ENCODE assay signal across 1 cellular context in the genomic region with DNA sequence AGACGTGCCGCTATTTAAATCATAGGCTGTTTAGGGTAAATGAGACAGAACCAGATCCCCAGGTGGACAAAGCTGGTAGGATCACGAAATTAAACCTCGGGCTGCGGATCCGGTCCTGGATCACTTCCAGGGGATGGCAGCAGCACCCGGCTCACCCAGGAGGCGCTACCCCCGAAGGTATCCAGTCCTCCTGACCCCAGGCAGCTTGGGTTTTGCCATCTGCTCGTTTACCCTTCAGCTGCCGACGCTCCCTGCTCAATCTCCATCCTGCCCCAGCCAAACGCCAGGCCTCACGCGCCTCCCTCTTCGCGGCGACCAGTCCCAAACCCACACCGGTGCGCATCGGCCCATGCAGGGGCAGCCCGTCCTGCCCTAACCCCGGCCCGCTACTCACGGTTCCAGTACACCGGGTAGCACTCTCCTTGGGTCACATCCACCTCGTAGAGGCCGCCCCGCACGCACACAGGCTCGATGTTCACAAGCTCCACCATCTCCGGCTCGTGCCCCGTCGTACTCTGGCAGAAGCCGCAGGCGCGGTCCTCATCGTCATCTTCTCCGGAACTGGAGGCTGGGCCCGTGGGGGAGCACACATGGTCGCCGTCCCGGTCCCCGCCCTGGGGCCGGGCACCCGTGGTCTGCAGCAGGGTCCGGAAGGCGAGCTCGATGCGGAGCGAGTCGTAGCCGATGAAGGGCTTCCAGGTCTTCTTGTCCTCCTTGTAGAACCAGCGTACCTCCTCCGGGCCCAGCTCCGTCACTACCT.
TF ChIP-seq lines count a peak whose summit lies in the region.

No MANE protein-coding gene starts in this region.

TF ChIP-seq in HepG2, 621 proteins besides CTCF, POLR2A, EP300 and RAD21 (continued from another document and continues in another):
- TF ChIP-seq, protein P1, sequence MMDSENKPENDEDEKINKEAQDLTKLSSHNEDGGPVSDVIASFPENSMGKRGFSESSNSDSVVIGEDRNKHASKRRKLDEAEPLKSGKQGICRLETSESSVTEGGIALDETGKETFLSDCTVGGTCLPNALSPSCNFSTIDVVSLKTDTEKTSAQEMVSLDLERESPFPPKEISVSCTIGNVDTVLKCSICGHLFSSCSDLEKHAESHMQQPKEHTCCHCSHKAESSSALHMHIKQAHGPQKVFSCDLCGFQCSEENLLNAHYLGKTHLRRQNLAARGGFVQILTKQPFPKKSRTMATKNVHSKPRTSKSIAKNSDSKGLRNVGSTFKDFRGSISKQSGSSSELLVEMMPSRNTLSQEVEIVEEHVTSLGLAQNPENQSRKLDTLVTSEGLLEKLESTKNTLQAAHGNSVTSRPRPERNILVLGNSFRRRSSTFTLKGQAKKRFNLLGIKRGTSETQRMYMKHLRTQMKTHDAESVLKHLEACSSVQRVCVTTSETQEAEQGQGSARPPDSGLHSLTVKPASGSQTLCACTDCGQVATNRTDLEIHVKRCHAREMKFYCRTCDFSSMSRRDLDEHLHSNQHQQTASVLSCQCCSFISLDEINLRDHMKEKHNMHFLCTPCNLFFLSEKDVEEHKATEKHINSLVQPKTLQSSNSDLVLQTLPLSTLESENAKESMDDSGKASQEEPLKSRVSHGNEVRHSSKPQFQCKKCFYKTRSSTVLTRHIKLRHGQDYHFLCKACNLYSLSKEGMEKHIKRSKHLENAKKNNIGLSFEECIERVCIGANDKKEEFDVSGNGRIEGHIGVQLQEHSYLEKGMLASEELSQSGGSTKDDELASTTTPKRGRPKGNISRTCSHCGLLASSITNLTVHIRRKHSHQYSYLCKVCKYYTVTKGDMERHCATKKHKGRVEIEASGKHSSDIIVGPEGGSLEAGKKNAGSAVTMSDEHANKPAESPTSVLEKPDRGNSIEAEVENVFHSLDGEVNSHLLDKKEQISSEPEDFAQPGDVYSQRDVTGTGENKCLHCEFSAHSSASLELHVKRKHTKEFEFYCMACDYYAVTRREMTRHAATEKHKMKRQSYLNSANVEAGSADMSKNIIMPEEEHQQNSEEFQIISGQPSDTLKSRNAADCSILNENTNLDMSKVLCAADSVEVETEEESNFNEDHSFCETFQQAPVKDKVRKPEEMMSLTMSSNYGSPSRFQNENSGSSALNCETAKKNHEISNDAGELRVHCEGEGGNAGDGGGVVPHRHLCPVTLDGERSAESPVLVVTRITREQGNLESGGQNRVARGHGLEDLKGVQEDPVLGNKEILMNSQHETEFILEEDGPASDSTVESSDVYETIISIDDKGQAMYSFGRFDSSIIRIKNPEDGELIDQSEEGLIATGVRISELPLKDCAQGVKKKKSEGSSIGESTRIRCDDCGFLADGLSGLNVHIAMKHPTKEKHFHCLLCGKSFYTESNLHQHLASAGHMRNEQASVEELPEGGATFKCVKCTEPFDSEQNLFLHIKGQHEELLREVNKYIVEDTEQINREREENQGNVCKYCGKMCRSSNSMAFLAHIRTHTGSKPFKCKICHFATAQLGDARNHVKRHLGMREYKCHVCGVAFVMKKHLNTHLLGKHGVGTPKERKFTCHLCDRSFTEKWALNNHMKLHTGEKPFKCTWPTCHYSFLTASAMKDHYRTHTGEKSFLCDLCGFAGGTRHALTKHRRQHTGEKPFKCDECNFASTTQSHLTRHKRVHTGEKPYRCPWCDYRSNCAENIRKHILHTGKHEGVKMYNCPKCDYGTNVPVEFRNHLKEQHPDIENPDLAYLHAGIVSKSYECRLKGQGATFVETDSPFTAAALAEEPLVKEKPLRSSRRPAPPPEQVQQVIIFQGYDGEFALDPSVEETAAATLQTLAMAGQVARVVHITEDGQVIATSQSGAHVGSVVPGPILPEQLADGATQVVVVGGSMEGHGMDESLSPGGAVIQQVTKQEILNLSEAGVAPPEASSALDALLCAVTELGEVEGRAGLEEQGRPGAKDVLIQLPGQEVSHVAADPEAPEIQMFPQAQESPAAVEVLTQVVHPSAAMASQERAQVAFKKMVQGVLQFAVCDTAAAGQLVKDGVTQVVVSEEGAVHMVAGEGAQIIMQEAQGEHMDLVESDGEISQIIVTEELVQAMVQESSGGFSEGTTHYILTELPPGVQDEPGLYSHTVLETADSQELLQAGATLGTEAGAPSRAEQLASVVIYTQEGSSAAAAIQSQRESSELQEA (CRISPR knock-in tag; IDR thresholded peaks at IDR 0.05; ENCODE audit: not compliant biosample characterization), result no peak
- TF ChIP-seq, protein P2, sequence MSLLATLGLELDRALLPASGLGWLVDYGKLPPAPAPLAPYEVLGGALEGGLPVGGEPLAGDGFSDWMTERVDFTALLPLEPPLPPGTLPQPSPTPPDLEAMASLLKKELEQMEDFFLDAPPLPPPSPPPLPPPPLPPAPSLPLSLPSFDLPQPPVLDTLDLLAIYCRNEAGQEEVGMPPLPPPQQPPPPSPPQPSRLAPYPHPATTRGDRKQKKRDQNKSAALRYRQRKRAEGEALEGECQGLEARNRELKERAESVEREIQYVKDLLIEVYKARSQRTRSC (CRISPR knock-in tag; IDR thresholded peaks at IDR 0.05; ENCODE audit: low read depth), result no peak
- TF ChIP-seq SIN3A (IDR thresholded peaks at IDR 0.05; ENCODE audit: borderline replicate concordance, low read depth, low read length) (peak; percentile 10; the same call in 1 of the 2 replicates), ZFP36L1 (CRISPR knock-in tag; IDR thresholded peaks at IDR 0.05) (no peak), ZNF34 (CRISPR knock-in tag; IDR thresholded peaks at IDR 0.05; ENCODE audit: borderline replicate concordance) (no peak), NBN (conservative IDR thresholded peaks at IDR 0.05) (no peak), NFE2L1 (CRISPR knock-in tag; IDR thresholded peaks at IDR 0.05; ENCODE audit: borderline replicate concordance) (no peak), ZNF556 (CRISPR knock-in tag; IDR thresholded peaks at IDR 0.05; ENCODE audit: borderline replicate concordance) (no peak), MTF2 (CRISPR knock-in tag; IDR thresholded peaks at IDR 0.05; ENCODE audit: borderline replicate concordance) (no peak), NFYC (CRISPR knock-in tag; IDR thresholded peaks at IDR 0.05) (no peak), SOX5 (CRISPR knock-in tag; IDR thresholded peaks at IDR 0.05; ENCODE audit: borderline replicate concordance) (no peak), KDM2A (CRISPR knock-in tag; IDR thresholded peaks at IDR 0.05; ENCODE audit: borderline replicate concordance, low read depth) (peak; percentile 36; the same call in 1 of the 2 replicates), GMEB1 (CRISPR knock-in tag; IDR thresholded peaks at IDR 0.05; ENCODE audit: borderline replicate concordance) (no peak), KIAA2018 (CRISPR knock-in tag; IDR thresholded peaks at IDR 0.05; ENCODE audit: borderline replicate concordance) (no peak), MAF1 (CRISPR knock-in tag; IDR thresholded peaks at IDR 0.05; ENCODE audit: borderline replicate concordance) (no peak)
- TF ChIP-seq, protein P3, sequence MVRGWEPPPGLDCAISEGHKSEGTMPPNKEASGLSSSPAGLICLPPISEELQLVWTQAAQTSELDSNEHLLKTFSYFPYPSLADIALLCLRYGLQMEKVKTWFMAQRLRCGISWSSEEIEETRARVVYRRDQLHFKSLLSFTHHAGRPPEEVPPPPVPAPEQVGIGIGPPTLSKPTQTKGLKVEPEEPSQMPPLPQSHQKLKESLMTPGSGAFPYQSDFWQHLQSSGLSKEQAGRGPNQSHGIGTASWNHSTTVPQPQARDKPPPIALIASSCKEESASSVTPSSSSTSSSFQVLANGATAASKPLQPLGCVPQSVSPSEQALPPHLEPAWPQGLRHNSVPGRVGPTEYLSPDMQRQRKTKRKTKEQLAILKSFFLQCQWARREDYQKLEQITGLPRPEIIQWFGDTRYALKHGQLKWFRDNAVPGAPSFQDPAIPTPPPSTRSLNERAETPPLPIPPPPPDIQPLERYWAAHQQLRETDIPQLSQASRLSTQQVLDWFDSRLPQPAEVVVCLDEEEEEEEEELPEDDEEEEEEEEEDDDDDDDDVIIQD (CRISPR knock-in tag; IDR thresholded peaks at IDR 0.05; ENCODE audit: low read depth), result no peak
- TF ChIP-seq, protein P4, sequence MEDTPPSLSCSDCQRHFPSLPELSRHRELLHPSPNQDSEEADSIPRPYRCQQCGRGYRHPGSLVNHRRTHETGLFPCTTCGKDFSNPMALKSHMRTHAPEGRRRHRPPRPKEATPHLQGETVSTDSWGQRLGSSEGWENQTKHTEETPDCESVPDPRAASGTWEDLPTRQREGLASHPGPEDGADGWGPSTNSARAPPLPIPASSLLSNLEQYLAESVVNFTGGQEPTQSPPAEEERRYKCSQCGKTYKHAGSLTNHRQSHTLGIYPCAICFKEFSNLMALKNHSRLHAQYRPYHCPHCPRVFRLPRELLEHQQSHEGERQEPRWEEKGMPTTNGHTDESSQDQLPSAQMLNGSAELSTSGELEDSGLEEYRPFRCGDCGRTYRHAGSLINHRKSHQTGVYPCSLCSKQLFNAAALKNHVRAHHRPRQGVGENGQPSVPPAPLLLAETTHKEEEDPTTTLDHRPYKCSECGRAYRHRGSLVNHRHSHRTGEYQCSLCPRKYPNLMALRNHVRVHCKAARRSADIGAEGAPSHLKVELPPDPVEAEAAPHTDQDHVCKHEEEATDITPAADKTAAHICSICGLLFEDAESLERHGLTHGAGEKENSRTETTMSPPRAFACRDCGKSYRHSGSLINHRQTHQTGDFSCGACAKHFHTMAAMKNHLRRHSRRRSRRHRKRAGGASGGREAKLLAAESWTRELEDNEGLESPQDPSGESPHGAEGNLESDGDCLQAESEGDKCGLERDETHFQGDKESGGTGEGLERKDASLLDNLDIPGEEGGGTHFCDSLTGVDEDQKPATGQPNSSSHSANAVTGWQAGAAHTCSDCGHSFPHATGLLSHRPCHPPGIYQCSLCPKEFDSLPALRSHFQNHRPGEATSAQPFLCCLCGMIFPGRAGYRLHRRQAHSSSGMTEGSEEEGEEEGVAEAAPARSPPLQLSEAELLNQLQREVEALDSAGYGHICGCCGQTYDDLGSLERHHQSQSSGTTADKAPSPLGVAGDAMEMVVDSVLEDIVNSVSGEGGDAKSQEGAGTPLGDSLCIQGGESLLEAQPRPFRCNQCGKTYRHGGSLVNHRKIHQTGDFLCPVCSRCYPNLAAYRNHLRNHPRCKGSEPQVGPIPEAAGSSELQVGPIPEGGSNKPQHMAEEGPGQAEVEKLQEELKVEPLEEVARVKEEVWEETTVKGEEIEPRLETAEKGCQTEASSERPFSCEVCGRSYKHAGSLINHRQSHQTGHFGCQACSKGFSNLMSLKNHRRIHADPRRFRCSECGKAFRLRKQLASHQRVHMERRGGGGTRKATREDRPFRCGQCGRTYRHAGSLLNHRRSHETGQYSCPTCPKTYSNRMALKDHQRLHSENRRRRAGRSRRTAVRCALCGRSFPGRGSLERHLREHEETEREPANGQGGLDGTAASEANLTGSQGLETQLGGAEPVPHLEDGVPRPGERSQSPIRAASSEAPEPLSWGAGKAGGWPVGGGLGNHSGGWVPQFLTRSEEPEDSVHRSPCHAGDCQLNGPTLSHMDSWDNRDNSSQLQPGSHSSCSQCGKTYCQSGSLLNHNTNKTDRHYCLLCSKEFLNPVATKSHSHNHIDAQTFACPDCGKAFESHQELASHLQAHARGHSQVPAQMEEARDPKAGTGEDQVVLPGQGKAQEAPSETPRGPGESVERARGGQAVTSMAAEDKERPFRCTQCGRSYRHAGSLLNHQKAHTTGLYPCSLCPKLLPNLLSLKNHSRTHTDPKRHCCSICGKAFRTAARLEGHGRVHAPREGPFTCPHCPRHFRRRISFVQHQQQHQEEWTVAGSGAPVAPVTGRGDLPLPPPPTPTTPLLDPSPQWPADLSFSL (CRISPR knock-in tag; IDR thresholded peaks at IDR 0.05), result no peak
